8 cellular contexts compared by ENCODE assay signal in the genomic region with DNA sequence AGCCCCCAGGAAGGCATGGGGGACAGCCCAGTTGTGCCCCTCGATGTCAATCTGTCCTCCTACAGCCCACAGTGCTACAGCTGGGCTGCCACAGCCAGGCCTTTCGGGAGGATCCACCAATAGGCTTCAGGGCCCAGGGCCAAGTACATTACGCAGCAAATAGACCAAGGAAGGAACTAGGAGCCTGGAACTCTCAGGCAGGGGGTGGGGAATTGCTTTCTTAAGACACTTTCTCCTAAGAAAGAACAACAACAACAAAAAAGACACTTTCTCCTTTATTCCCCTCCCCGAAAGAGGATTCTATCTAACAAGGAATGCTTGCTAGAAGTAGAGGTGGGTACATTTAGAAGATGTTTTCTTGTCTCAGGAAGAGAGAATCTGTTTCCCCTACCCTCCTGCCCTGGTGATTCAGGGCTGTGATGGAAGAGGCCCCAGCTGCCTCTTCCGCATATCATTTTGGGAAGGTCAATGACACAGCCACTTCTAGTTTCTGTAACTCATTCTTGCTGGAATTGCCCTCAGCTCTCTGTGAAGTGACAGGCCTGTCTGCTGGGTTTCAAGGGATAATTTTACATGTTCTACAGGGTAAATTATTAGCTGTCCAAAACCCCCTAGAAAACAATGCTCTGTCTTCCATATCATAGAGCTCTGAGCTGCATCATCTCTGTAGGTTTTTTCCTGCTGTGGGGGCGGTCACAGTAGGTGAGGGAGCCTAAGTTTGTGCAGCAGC. TPM values are rescaled to one million over a fixed set of nuclear protein-coding genes. Genes with fewer than 3 reads are reported as not detected.
DNase-seq lines count a peak whose midpoint lies in the region; ATAC-seq and TF ChIP-seq lines count a peak whose summit lies in the region.

No MANE protein-coding gene starts in this region.

- H3K4me1 ChIP-seq in ascending aorta, result peaks cover 69 to 88% of the 10 kb centered on the region in 2 donors

- no peaks in the 10 kb centered on the region for H3K27me3 ChIP-seq in ascending aorta

- peak overlapping the region; percentile 25 to 32 for H3K4me3 ChIP-seq in ascending aorta

- ATAC-seq in natural killer cell treated with Interleukin-12 subunit alpha and Interleukin-12 subunit beta and Interleukin-15 and Interleukin-18, amount 100 ng/mL, for 72 hours, result no peak
- ATAC-seq in natural killer cell, result no peak
- peak; percentile 41 for ATAC-seq in stimulated activated effector memory CD8-positive, alpha-beta T cell treated with anti-CD3 and anti-CD28 coated beads, Interleukin-12 subunit alpha, Interleukin-12 subunit beta, amount 100 ng/mL, for 72 hours

- H3K36me3 ChIP-seq in ascending aorta, result no peaks in the 10 kb centered on the region

- H3K36me3 Mint-ChIP-seq in natural killer cell treated with Interleukin-12 subunit alpha and Interleukin-12 subunit beta and Interleukin-15 and Interleukin-18, amount 100 ng/mL, for 72 hours, result no peaks in the 10 kb centered on the region
- H3K36me3 Mint-ChIP-seq in natural killer cell, result no peaks in the 10 kb centered on the region
- peaks cover 6% of the 10 kb centered on the region for H3K36me3 Mint-ChIP-seq in stimulated activated effector memory CD8-positive, alpha-beta T cell treated with anti-CD3 and anti-CD28 coated beads, Interleukin-12 subunit alpha, Interleukin-12 subunit beta, amount 100 ng/mL, for 72 hours

- no peaks in the 10 kb centered on the region for H3K9me3 Mint-ChIP-seq in natural killer cell treated with Interleukin-12 subunit alpha and Interleukin-12 subunit beta and Interleukin-15 and Interleukin-18, amount 100 ng/mL, for 72 hours
- H3K9me3 Mint-ChIP-seq in natural killer cell, result no peaks in the 10 kb centered on the region
- H3K9me3 Mint-ChIP-seq in stimulated activated effector memory CD8-positive, alpha-beta T cell treated with anti-CD3 and anti-CD28 coated beads, Interleukin-12 subunit alpha, Interleukin-12 subunit beta, amount 100 ng/mL, for 72 hours, result no peaks in the 10 kb centered on the region

- no peaks in the 10 kb centered on the region for H3K9me3 ChIP-seq in ascending aorta

- intact Hi-C loops in natural killer cell (cut with micrococcal nuclease) (no loop called here), ascending aorta (cut with DNase I) (loop anchor here (1.0 to 2.0 kb wide), 2 partner anchors 14 to 72 kb away; no protein-coding TSS in a partner anchor)

- H3K4me1 Mint-ChIP-seq in natural killer cell treated with Interleukin-12 subunit alpha and Interleukin-12 subunit beta and Interleukin-15 and Interleukin-18, amount 100 ng/mL, for 72 hours (ENCODE audit: low read depth in 2 of 2), result peaks cover 22 to 32% of the 10 kb centered on the region in 2 donors
- H3K4me1 Mint-ChIP-seq in natural killer cell, result peaks cover 16 to 22% of the 10 kb centered on the region in 2 donors
- peaks cover 70% of the 10 kb centered on the region for H3K4me1 Mint-ChIP-seq in stimulated activated effector memory CD8-positive, alpha-beta T cell treated with anti-CD3 and anti-CD28 coated beads, Interleukin-12 subunit alpha, Interleukin-12 subunit beta, amount 100 ng/mL, for 72 hours

- H3K27ac ChIP-seq in ascending aorta, result peak overlapping the region; percentile 92 to 99

- peak overlapping the region; percentile 59 for H3K4me3 Mint-ChIP-seq in natural killer cell treated with Interleukin-12 subunit alpha and Interleukin-12 subunit beta and Interleukin-15 and Interleukin-18, amount 100 ng/mL, for 72 hours
- H3K4me3 Mint-ChIP-seq in natural killer cell, result no peak overlapping the region
- H3K4me3 Mint-ChIP-seq in stimulated activated effector memory CD8-positive, alpha-beta T cell treated with anti-CD3 and anti-CD28 coated beads, Interleukin-12 subunit alpha, Interleukin-12 subunit beta, amount 100 ng/mL, for 72 hours, result peak overlapping the region; percentile 67

- H3K27ac Mint-ChIP-seq in natural killer cell treated with Interleukin-12 subunit alpha and Interleukin-12 subunit beta and Interleukin-15 and Interleukin-18, amount 100 ng/mL, for 72 hours, result peak overlapping the region; percentile 19 to 68
- H3K27ac Mint-ChIP-seq in natural killer cell, result peak overlapping the region in 1 of 2 donors; percentile 47
- peak overlapping the region; percentile 91 for H3K27ac Mint-ChIP-seq in stimulated activated effector memory CD8-positive, alpha-beta T cell treated with anti-CD3 and anti-CD28 coated beads, Interleukin-12 subunit alpha, Interleukin-12 subunit beta, amount 100 ng/mL, for 72 hours

- DNase-seq in natural killer cell treated with Interleukin-12 subunit alpha and Interleukin-12 subunit beta and Interleukin-15 and Interleukin-18, amount 100 ng/mL, for 72 hours (ENCODE audit: low spot score), result no peak
- DNase-seq in natural killer cell (no peak), NCI-H2227 treated with DMSO at 0.1 percent for 48 hours (lab: John Stamatoyannopoulos, UW) (peak; percentile 92), ascending aorta (ENCODE audit: low spot score in 2 of 2) (peak in 1 of 2 donors; percentile 94), islet precursor cell (peak; percentile 73), T-helper 9 cell (no peak)
- DNase-seq in stimulated activated effector memory CD8-positive, alpha-beta T cell treated with anti-CD3 and anti-CD28 coated beads, Interleukin-12 subunit alpha, Interleukin-12 subunit beta, amount 100 ng/mL, for 72 hours (ENCODE audit: low spot score in 2 of 2), result no peak
- no peak for DNase-seq in stimulated activated CD4-positive, alpha-beta T cell treated with anti-CD3 and anti-CD28 coated beads, Interleukin-12 subunit alpha, Interleukin-12 subunit beta, amount 100 ng/mL, for 4 hours

- TF ChIP-seq CTCF in natural killer cell (IDR thresholded peaks at IDR 0.05) (no peak), ascending aorta (IDR thresholded peaks at IDR 0.05) (no peak)

- no peaks in the 10 kb centered on the region for H3K27me3 Mint-ChIP-seq in natural killer cell treated with Interleukin-12 subunit alpha and Interleukin-12 subunit beta and Interleukin-15 and Interleukin-18, amount 100 ng/mL, for 72 hours
- no peaks in the 10 kb centered on the region for H3K27me3 Mint-ChIP-seq in natural killer cell (ENCODE audit: low read depth in 2 of 2)

RNA-seq across cellular contexts. Expression of a gene that starts 6.0 kb away (rescaled TPM):
- total RNA-seq in natural killer cell treated with Interleukin-12 subunit alpha and Interleukin-12 subunit beta and Interleukin-15 and Interleukin-18, amount 100 ng/mL, for 72 hours, result 1,000 to 10,000 TPM; 6,610 to 7,236 TPM
- total RNA-seq in natural killer cell (over 10,000 TPM; 32,911 to 36,726 (median 33,502) TPM), ascending aorta (8,553 TPM)

RNA-seq across cellular contexts. Expression of a gene that starts 32.1 kb away (rescaled TPM):
- 100 to 1,000 TPM in 1 of 2 donors, 10 to 100 TPM in 1; 84.5 to 112 TPM for total RNA-seq in natural killer cell treated with Interleukin-12 subunit alpha and Interleukin-12 subunit beta and Interleukin-15 and Interleukin-18, amount 100 ng/mL, for 72 hours
- total RNA-seq in natural killer cell (10 to 100 TPM; 61.7 to 79.9 (median 71.3) TPM), ascending aorta (220 TPM)

Comparison
In these comparisons a context has a peak if more than half of its experiments do, and no peak if none do; other contexts are left out.
1. DNase-seq: peak in NCI-H2227 treated with DMSO at 0.1 percent for 48 hours (single experiment) and islet precursor cell (single experiment); none in natural killer cell treated with Interleukin-12 subunit alpha and Interleukin-12 subunit beta and Interleukin-15 and Interleukin-18, amount 100 ng/mL, for 72 hours (single experiment), natural killer cell (single experiment), stimulated activated effector memory CD8-positive, alpha-beta T cell treated with anti-CD3 and anti-CD28 coated beads, Interleukin-12 subunit alpha, Interleukin-12 subunit beta, amount 100 ng/mL, for 72 hours (0 of 2), T-helper 9 cell (single experiment) and stimulated activated CD4-positive, alpha-beta T cell treated with anti-CD3 and anti-CD28 coated beads, Interleukin-12 subunit alpha, Interleukin-12 subunit beta, amount 100 ng/mL, for 4 hours (single experiment).